11 cellular contexts compared by ENCODE assay signal in genomic region chr14:93533864-93534263, GRCh38.
DNase-seq lines count a peak whose midpoint lies in the region; ATAC-seq and TF ChIP-seq lines count a peak whose summit lies in the region.
"Had no signal": no experiment of that assay in that cellular context is flagged by ENCODE, and none has a peak within 500 bp of the region (broad histone marks: within the 10 kb centered on the region; RNA-seq: fewer than 3 reads in every experiment).

No MANE protein-coding gene starts in this region.

- DNase-seq in Right ventricle myocardium inferior (ENCODE audit: missing footprints) (no peak), right atrium auricular region (ENCODE audit: low spot score) (no peak), RWPE2 (ENCODE audit: low spot score) (no peak), upper lobe of left lung (no peak), SK-N-DZ (ENCODE audit: low spot score) (no peak)
- DNase-seq in activated effector memory CD4-positive, alpha-beta T cell treated with Interleukin-2 at 50 U/mL for 16 hours, result no peak
- DNase-seq in activated T-cell treated with anti-CD3 and anti-CD28 coated beads, Interleukin-2, amount 50 U/mL, for 48 hours, result no peak
- DNase-seq: 8988T, testis had no signal

- H3K27me3 ChIP-seq in right atrium auricular region (no peaks in the 10 kb centered on the region), RWPE2 (ENCODE audit: insufficient read depth, poor library complexity, severe bottlenecking) (no peaks in the 10 kb centered on the region), upper lobe of left lung (no peaks in the 10 kb centered on the region)
- H3K27me3 ChIP-seq: SJSA1, testis had no signal

- no peak overlapping the region for H3K4me3 ChIP-seq in right atrium auricular region
- H3K4me3 ChIP-seq in RWPE2 (ENCODE audit: severe bottlenecking), result no peak overlapping the region
- no peak overlapping the region for H3K4me3 ChIP-seq in upper lobe of left lung
- H3K4me3 ChIP-seq: SJSA1, testis had no signal

- ATAC-seq in Right ventricle myocardium inferior (peak; percentile 44), HG02981 (IDR thresholded peaks at IDR 0.05; ENCODE audit: unreplicated experiment) (peak; percentile 75), RWPE2 (ENCODE audit: low read depth) (peak; percentile 5; the same call in 1 of the 3 replicates), upper lobe of left lung (ENCODE audit: low FRiP score in 2 of 2) (peak; percentile 73 to 86)

- H3K36me3 ChIP-seq in right atrium auricular region (no peaks in the 10 kb centered on the region), RWPE2 (ENCODE audit: low read depth) (no peaks in the 10 kb centered on the region), upper lobe of left lung (no peaks in the 10 kb centered on the region)
- H3K36me3 ChIP-seq: SJSA1 had no signal

- H3K9me3 ChIP-seq in right atrium auricular region, result no peaks in the 10 kb centered on the region
- H3K9me3 ChIP-seq in RWPE2 (ENCODE audit: severe bottlenecking), result no peaks in the 10 kb centered on the region
- no peaks in the 10 kb centered on the region for H3K9me3 ChIP-seq in upper lobe of left lung
- H3K9me3 ChIP-seq: SJSA1, testis had no signal

- TF ChIP-seq CTCF in right atrium auricular region (IDR thresholded peaks at IDR 0.05), result no peak
- TF ChIP-seq CTCF in RWPE2 (IDR thresholded peaks at IDR 0.05; ENCODE audit: poor library complexity, severe bottlenecking), result no peak
- no peak for TF ChIP-seq CTCF in upper lobe of left lung (IDR thresholded peaks at IDR 0.05)

- TF ChIP-seq EP300 in upper lobe of left lung (IDR thresholded peaks at IDR 0.05), result no peak

- intact Hi-C loops in Right ventricle myocardium inferior (cut with DNase I), result no loop called here

- no peak for TF ChIP-seq POLR2A in upper lobe of left lung (IDR thresholded peaks at IDR 0.05)

- H3K4me1 ChIP-seq in right atrium auricular region, result no peaks in the 10 kb centered on the region
- H3K4me1 ChIP-seq in RWPE2 (ENCODE audit: insufficient read depth, poor library complexity, severe bottlenecking), result peaks cover 9% of the 10 kb centered on the region
- H3K4me1 ChIP-seq in upper lobe of left lung, result no peaks in the 10 kb centered on the region
- H3K4me1 ChIP-seq: SJSA1, testis had no signal

- no peak overlapping the region for H3K27ac ChIP-seq in right atrium auricular region
- peak overlapping the region; percentile 43 for H3K27ac ChIP-seq in RWPE2 (ENCODE audit: poor library complexity, severe bottlenecking)
- no peak overlapping the region for H3K27ac ChIP-seq in upper lobe of left lung
- H3K27ac ChIP-seq: SJSA1, testis had no signal

Comparison
In these comparisons a context has a peak if more than half of its experiments do, and no peak if none do; other contexts are left out.
1. ATAC-seq: peak in every context shown above with its lines; median percentile 80 in upper lobe of left lung; 75 in HG02981; 44 in Right ventricle myocardium inferior; 5 in RWPE2.